In genomic region chr18:52077251-52077983, GRCh38 we compare ENCODE assay signal across 19 cellular contexts.
DNase-seq lines count a peak whose midpoint lies in the region; ATAC-seq, FAIRE-seq and TF ChIP-seq lines count a peak whose summit lies in the region.
"Had no signal": no experiment of that assay in that cellular context is flagged by ENCODE, and none has a peak within 500 bp of the region (broad histone marks: within the 10 kb centered on the region; RNA-seq: fewer than 3 reads in every experiment).

No MANE protein-coding gene starts in this region.

- no peaks in the 10 kb centered on the region for H3K27me3 ChIP-seq in HAP-1 (ENCODE audit: low read depth)

- in situ Hi-C loops in HAP-1 (cut with MboI; ENCODE audit: low sequenced_read_pairs): no loop called here

- H3K4me3 ChIP-seq in epithelial cell of esophagus (ENCODE audit: low read length) (no peak overlapping the region), HAP-1 (no peak overlapping the region)

- no peaks in the 10 kb centered on the region for H3K4me1 ChIP-seq in HAP-1

- DNase-seq in D721Med (ENCODE audit: insufficient read length, low spot score): no peak
- peak; percentile 28 for DNase-seq in HPDE6-E6E7 (ENCODE audit: extremely low spot score)
- DNase-seq in RWPE1 (ENCODE audit: low spot score): peak; percentile 5
- peak; percentile 70 for DNase-seq in epithelial cell of esophagus (ENCODE audit: low read depth)
- DNase-seq in activated T-cell treated with anti-CD3 and anti-CD28 coated beads for 4 hours: no peak
- DNase-seq in HAP-1 (ENCODE audit: low spot score in 2 of 2): no peak
- DNase-seq: C1 segment of cervical spinal cord; Calu3; CD4-positive, alpha-beta T cell; DMS79 treated with DMSO at 0.1 percent for 48 hours; EL; KBM-7 had no signal

- no peak for ATAC-seq in HG03378 (IDR thresholded peaks at IDR 0.05; ENCODE audit: unreplicated experiment)
- ATAC-seq: HCT116 had no signal

- FAIRE-seq in D721Med (lab: Jason Lieb, UNC): peak; percentile 71
- FAIRE-seq: A204.1, G401.6, GM12892, GM19239, HTR-8/SVneo had no signal

- CTCF ChIA-PET in RWPE1 (lab: Yijun Ruan, JAX): no interaction called here

- POLR2A ChIA-PET in RWPE1 (lab: Yijun Ruan, JAX; ENCODE audit: low non-redundant PET): no interaction called here

- no peak for TF ChIP-seq CTCF in D721Med (IDR thresholded peaks at IDR 0.05; ENCODE audit: insufficient read depth, missing control alignments)
- no peak for TF ChIP-seq CTCF in RWPE1 (conservative IDR thresholded peaks at IDR 0.05; ENCODE audit: low read depth)
- TF ChIP-seq CTCF in epithelial cell of esophagus (IDR thresholded peaks at IDR 0.05; ENCODE audit: insufficient read depth, low read depth, low read length, missing control alignments): no peak

- H3K9me3 ChIP-seq in HAP-1: no peaks in the 10 kb centered on the region

- H3K27ac ChIP-seq in RWPE1: no peak overlapping the region

- no peaks in the 10 kb centered on the region for H3K36me3 ChIP-seq in HAP-1 (replicated peaks)

Comparison
In these comparisons a context has a peak if more than half of its experiments do, and no peak if none do; other contexts are left out.
1. DNase-seq: peak in HPDE6-E6E7 (single experiment), RWPE1 (single experiment) and epithelial cell of esophagus (single experiment); none in D721Med (single experiment), activated T-cell treated with anti-CD3 and anti-CD28 coated beads for 4 hours (single experiment) and HAP-1 (0 of 2).